In the genomic region with DNA sequence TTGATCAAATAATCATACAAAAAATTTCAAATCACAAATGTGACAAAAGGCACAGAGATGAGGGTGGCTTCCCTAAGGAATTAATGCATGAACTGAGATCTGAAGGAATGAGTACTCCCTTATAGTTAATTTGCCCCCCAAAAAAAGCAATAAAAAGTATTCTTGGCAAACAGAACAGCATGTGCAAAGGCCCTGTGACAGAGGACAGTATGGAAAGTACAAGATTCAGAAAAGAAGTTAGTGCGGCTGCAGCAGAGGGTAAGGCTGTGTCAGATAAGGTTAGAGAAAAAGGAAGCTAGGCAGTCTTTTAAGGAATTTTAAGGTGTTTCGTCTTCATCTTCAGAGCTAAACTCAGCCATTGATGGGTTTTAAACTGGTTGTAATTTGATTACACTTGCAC, we compare ENCODE assay signal across 1 cellular context.
A peak's percentile ranks its signal among the peaks of the same experiment; 100 is the strongest.
TF ChIP-seq lines count a peak whose summit lies in the region.

No MANE protein-coding gene starts in this region.

TF ChIP-seq in K562, 482 proteins besides CTCF, POLR2A, EP300 and RAD21:
- TF ChIP-seq RBM15 (IDR thresholded peaks at IDR 0.05; ENCODE audit: insufficient read depth, low read length), result no peak
- no peak for TF ChIP-seq SP2 (IDR thresholded peaks at IDR 0.05; ENCODE audit: extremely low read depth, low read depth, low read length, poor library complexity, severe bottlenecking)
- peak; percentile 40 for TF ChIP-seq RBM25 (IDR thresholded peaks at IDR 0.05; ENCODE audit: low read depth, low read length, severe bottlenecking)
- TF ChIP-seq XRCC4 (IDR thresholded peaks at IDR 0.05; ENCODE audit: extremely low read depth, insufficient read depth, insufficient read length), result no peak
- 0 out of 2 replicates have a peak, but pooled peaks have one; percentile 26 for TF ChIP-seq ADNP (tag; IDR thresholded peaks at IDR 0.05)
